Comparison of ENCODE assay signal across 20 cellular contexts in genomic region chr11:32831241-32831640, GRCh38. TPM values are rescaled to one million over a fixed set of nuclear protein-coding genes. Genes with fewer than 3 reads are reported as not detected.
DNase-seq lines count a peak whose midpoint lies in the region; ATAC-seq and TF ChIP-seq lines count a peak whose summit lies in the region.
"Had no signal": no experiment of that assay in that cellular context is flagged by ENCODE, and none has a peak within 500 bp of the region (broad histone marks: within the 10 kb centered on the region; RNA-seq: fewer than 3 reads in every experiment).

No MANE protein-coding gene starts in this region.

- H3K9me3 ChIP-seq in A673 (ENCODE audit: low read depth, low read length, poor library complexity, severe bottlenecking) = no peaks in the 10 kb centered on the region
- H3K9me3 ChIP-seq in MG63 = no peaks in the 10 kb centered on the region
- H3K9me3 ChIP-seq: right atrium auricular region, SJCRH30 had no signal

- BruUV-seq in A673 (replicated peaks; lab: Mats Ljungman, UMichigan) = TSS peak; percentile 65

- intact Hi-C loops in A673 (cut with micrococcal nuclease; ENCODE audit: unreplicated experiment) = no loop called here
- intact Hi-C loops in natural killer cell (cut with micrococcal nuclease) = no loop called here

- H3K27me3 ChIP-seq in A673 (replicated peaks; ENCODE audit: insufficient read depth, low read depth, low read length, poor library complexity) (no peaks in the 10 kb centered on the region), MG63 (no peaks in the 10 kb centered on the region)
- H3K27me3 ChIP-seq: SJCRH30 had no signal

- H3K27me3 Mint-ChIP-seq in T-cell (peaks cover 37 to 41% of the 10 kb centered on the region in 2 donors), natural killer cell (ENCODE audit: low read depth in 2 of 2) (peaks cover 12% of the 10 kb centered on the region in 2 donors)

- ATAC-seq in T-cell (replicated peaks in 1 of 4) (no peak), natural killer cell (no peak), GM19023 (IDR thresholded peaks at IDR 0.05; ENCODE audit: unreplicated experiment) (no peak), GM21390 (IDR thresholded peaks at IDR 0.05; ENCODE audit: unreplicated experiment) (no peak), GM19328 (IDR thresholded peaks at IDR 0.05; ENCODE audit: unreplicated experiment) (no peak)

- H3K4me1 ChIP-seq in A673 (ENCODE audit: insufficient read depth, low read length, poor library complexity, severe bottlenecking) = peaks cover 22% of the 10 kb centered on the region
- H3K4me1 ChIP-seq: SJCRH30 had no signal

- H3K4me1 Mint-ChIP-seq in T-cell (peaks cover 5 to 16% (median 9%) of the 10 kb centered on the region in 3 donors), natural killer cell (peaks cover 7 to 13% of the 10 kb centered on the region in 2 donors)

- H3K4me3 ChIP-seq in A673 (ENCODE audit: low read depth, low read length, poor library complexity, severe bottlenecking) = no peak overlapping the region
- H3K4me3 ChIP-seq in epithelial cell of proximal tubule (ENCODE audit: low read depth, low read length) = peak overlapping the region; percentile 71
- no peak overlapping the region for H3K4me3 ChIP-seq in MG63
- H3K4me3 ChIP-seq: SJCRH30 had no signal

- H3K36me3 ChIP-seq in A673 (ENCODE audit: insufficient read depth, low read length, poor library complexity, severe bottlenecking) (no peaks in the 10 kb centered on the region), MG63 (no peaks in the 10 kb centered on the region)
- H3K36me3 ChIP-seq: right atrium auricular region, SJCRH30 had no signal

- peak overlapping the region; percentile 7 to 81 (median 22) for H3K4me3 Mint-ChIP-seq in T-cell
- H3K4me3 Mint-ChIP-seq in natural killer cell = peak overlapping the region; percentile 35

- DNase-seq in A673 (ENCODE audit: low spot score) (no peak), T-cell (no peak), epithelial cell of proximal tubule (ENCODE audit: low read depth) (peak; percentile 52), natural killer cell (no peak), MG63 (no peak)
- DNase-seq: activated CD4-positive, alpha-beta T cell treated with anti-CD3 and anti-CD28 coated beads for 48 hours; activated CD8-positive, alpha-beta memory T cell treated with anti-CD3 and anti-CD28 coated beads, Interleukin-2, amount 50 U/mL, for 48 hours; activated naive CD4-positive, alpha-beta T cell; mesendoderm; NCI-H1930; SJCRH30; T1000 had no signal

- H3K27ac Mint-ChIP-seq in T-cell = no peak overlapping the region
- H3K27ac Mint-ChIP-seq in natural killer cell = no peak overlapping the region
- H3K27ac Mint-ChIP-seq: IgD-negative memory B cell had no signal

- no peaks in the 10 kb centered on the region for H3K36me3 Mint-ChIP-seq in T-cell
- no peaks in the 10 kb centered on the region for H3K36me3 Mint-ChIP-seq in natural killer cell
- H3K36me3 Mint-ChIP-seq: IgD-negative memory B cell had no signal

- POLR2A ChIA-PET in A673 (lab: Charles Lee; ENCODE audit: low non-redundant PET) (interaction anchor here (0.6 kb wide), 1 partner anchor 225 kb away, joined by 3 read pairs; no protein-coding TSS in a partner anchor), T-cell (lab: Charles Lee) (no interaction called here)

- no peak for TF ChIP-seq CTCF in A673 (conservative IDR thresholded peaks at IDR 0.05; ENCODE audit: low read depth, low read length)
- no peak for TF ChIP-seq CTCF in epithelial cell of proximal tubule (conservative IDR thresholded peaks at IDR 0.05; ENCODE audit: low read depth, low read length)
- TF ChIP-seq CTCF in natural killer cell (IDR thresholded peaks at IDR 0.05) = no peak

- H3K9me3 Mint-ChIP-seq in T-cell = no peaks in the 10 kb centered on the region
- H3K9me3 Mint-ChIP-seq in natural killer cell = no peaks in the 10 kb centered on the region
- H3K9me3 Mint-ChIP-seq: IgD-negative memory B cell had no signal

- H3K27ac ChIP-seq in A673 (ENCODE audit: low read depth, low read length, poor library complexity, severe bottlenecking) = no peak overlapping the region
- H3K27ac ChIP-seq: right atrium auricular region, SJCRH30 had no signal

- CTCF ChIA-PET in A673 (lab: Charles Lee) = no interaction called here
- CTCF ChIA-PET in T-cell (lab: Charles Lee) = interaction anchor here in 1 of 2 donors (0.7 kb wide), 1 partner anchor 38 kb away, joined by 4 read pairs; no protein-coding TSS in a partner anchor

RNA-seq across cellular contexts. Expression of gene PRRG4, which starts 1.5 kb away (rescaled TPM):
- 2.9 and 3.8 TPM in 2 replicates for total RNA-seq in A673 (2021)
- under 1 TPM in 4 of 5 donors, not detected in 1; 0.03 to 0.09 (median 0.05) TPM for total RNA-seq in T-cell
- total RNA-seq in epithelial cell of proximal tubule = 2.7 and 3.1 TPM in 2 replicates
- under 1 TPM; 0.14 to 0.25 (median 0.19) TPM for total RNA-seq in natural killer cell
- 0.13 and 1.4 TPM in 2 replicates for total RNA-seq in MG63 (2014; rRNA removed; shearing (Covaris generic); ENCODE audit: low replicate concordance)
- total RNA-seq: SJCRH30 had no signal

RNA-seq across cellular contexts. Expression of gene CCDC73, which starts 36.8 kb away (rescaled TPM):
- total RNA-seq in A673 (2021) (not detected in 2 replicates), T-cell (not detected), epithelial cell of proximal tubule (not detected in 2 replicates), natural killer cell (not detected)
- not detected in 2 replicates for total RNA-seq in MG63 (2014; rRNA removed; shearing (Covaris generic); ENCODE audit: low replicate concordance)
- total RNA-seq: astrocyte, glomerular endothelial cell, NCI-H460, right atrium auricular region had no signal
